ENCODE assay signal across 1 cellular context in genomic region chr13:29428310-29428991, GRCh38.
A peak's percentile ranks its signal among the peaks of the same experiment; 100 is the strongest.
TF ChIP-seq lines count a peak whose summit lies in the region.

No MANE protein-coding gene starts in this region.

TF ChIP-seq in HEK293, 187 proteins besides CTCF, POLR2A, EP300 and RAD21 (continued from another document):
- TF ChIP-seq HIC1 (tag by site-specific recombination; IDR thresholded peaks at IDR 0.05): no peak
- no peak for TF ChIP-seq ZNF133 (tag by site-specific recombination; IDR thresholded peaks at IDR 0.05)
- TF ChIP-seq ZNF404 (tag by site-specific recombination; IDR thresholded peaks at IDR 0.05): no peak
- TF ChIP-seq ZNF140 (tag by site-specific recombination; IDR thresholded peaks at IDR 0.05): no peak
- no peak for TF ChIP-seq PRDM1 (tag by site-specific recombination; IDR thresholded peaks at IDR 0.05)
- 0 out of 2 replicates have a peak, but pooled peaks have one; percentile 37 for TF ChIP-seq ZBTB48 (tag by site-specific recombination; IDR thresholded peaks at IDR 0.05)
- TF ChIP-seq ATF2 (tag by site-specific recombination; IDR thresholded peaks at IDR 0.05; ENCODE audit: low read depth): no peak
- TF ChIP-seq ZBTB8A (tag by site-specific recombination; IDR thresholded peaks at IDR 0.05): peak; percentile 92
- no peak for TF ChIP-seq INSM2 (tag by site-specific recombination; IDR thresholded peaks at IDR 0.05)
- no peak for TF ChIP-seq ZNF174 (tag by site-specific recombination; IDR thresholded peaks at IDR 0.05)
- peak; percentile 11; the same call in 1 of the 2 replicates for TF ChIP-seq GLIS1 (tag by site-specific recombination; IDR thresholded peaks at IDR 0.05)
- TF ChIP-seq ZNF280D (tag by site-specific recombination; IDR thresholded peaks at IDR 0.05): no peak
- peak; percentile 22; the same call in 1 of the 2 replicates for TF ChIP-seq ZXDB (tag by site-specific recombination; IDR thresholded peaks at IDR 0.05)
- TF ChIP-seq BCL11B (tag by site-specific recombination; IDR thresholded peaks at IDR 0.05; ENCODE audit: low read depth): no peak
- TF ChIP-seq ZNF391 (tag by site-specific recombination; IDR thresholded peaks at IDR 0.05; ENCODE audit: borderline replicate concordance, low read depth): no peak
- no peak for TF ChIP-seq ZNF398 (tag by site-specific recombination; IDR thresholded peaks at IDR 0.05)
- 0 out of 2 replicates have a peak, but pooled peaks have one; percentile 22 for TF ChIP-seq ZBTB17 (tag by site-specific recombination; IDR thresholded peaks at IDR 0.05)
- TF ChIP-seq ZNF707 (tag by site-specific recombination; IDR thresholded peaks at IDR 0.05): no peak
- TF ChIP-seq ZNF148 (tag by site-specific recombination; IDR thresholded peaks at IDR 0.05; ENCODE audit: borderline replicate concordance): no peak
- no peak for TF ChIP-seq ZNF792 (tag by site-specific recombination; IDR thresholded peaks at IDR 0.05)
- peak; percentile 47; the same call in 1 of the 2 replicates for TF ChIP-seq SP2 (tag by site-specific recombination; IDR thresholded peaks at IDR 0.05)
